25 cellular contexts compared by ENCODE assay signal in the genomic region with DNA sequence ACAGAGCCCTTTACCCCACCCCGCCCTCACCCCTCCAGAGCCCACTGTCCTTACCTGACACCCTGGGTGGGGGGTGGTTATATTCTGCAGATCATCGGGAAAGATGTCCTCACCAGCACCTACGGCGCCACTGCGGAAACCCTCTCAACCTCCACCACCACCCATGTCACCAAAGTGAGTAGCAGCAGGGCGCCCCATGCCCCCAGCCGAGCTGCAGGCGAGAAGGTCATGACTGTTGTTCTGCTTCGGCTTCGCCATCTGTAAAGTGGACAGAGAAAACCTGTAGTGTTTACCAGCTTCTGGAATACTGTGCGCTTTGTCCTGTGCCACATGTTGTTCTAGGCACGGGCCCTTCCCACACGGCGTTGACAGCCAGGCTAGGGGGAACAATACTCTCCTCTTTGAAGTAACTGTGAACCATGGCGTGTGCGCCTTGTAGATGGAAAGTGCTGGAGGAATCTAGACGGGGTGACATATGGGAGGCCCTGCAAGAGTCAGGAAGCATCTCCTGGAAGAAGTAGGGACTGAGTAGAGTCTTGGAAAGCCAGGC.
"Had no signal": no experiment of that assay in that cellular context is flagged by ENCODE, and none has a peak within 500 bp of the region (broad histone marks: within the 10 kb centered on the region; RNA-seq: fewer than 3 reads in every experiment).

No MANE protein-coding gene starts in this region.

- H3K36me3 ChIP-seq: brain microvascular endothelial cell, colonic mucosa had no signal

- H3K27me3 ChIP-seq: ascending aorta, brain microvascular endothelial cell, colonic mucosa, gastroesophageal sphincter, sigmoid colon, thyroid gland, upper lobe of right lung had no signal

- H3K4me1 ChIP-seq: ascending aorta, colonic mucosa, gastroesophageal sphincter, left ventricle myocardium inferior, parathyroid adenoma, sigmoid colon, thyroid gland, upper lobe of right lung had no signal

- H3K4me3 ChIP-seq: ascending aorta, colonic mucosa, gastroesophageal sphincter, left ventricle myocardium inferior, sigmoid colon, smooth muscle cell, thyroid gland, upper lobe of right lung had no signal

- H3K9me3 Mint-ChIP-seq: activated naive CD4-positive, alpha-beta T cell treated with anti-CD3 and anti-CD28 coated beads, Interleukin-2, amount 50 U/mL, for 24 hours; central memory CD8-positive, alpha-beta T cell; immature natural killer cell; nephron; stimulated activated naive B cell treated with anti-CD40 and anti-IgM and Interleukin-4, amounts not matched to agents 10 μg/mL and 1 μg/mL and 100 μg/mL, for 72 hours had no signal

- H3K4me1 Mint-ChIP-seq: activated naive CD4-positive, alpha-beta T cell treated with anti-CD3 and anti-CD28 coated beads, Interleukin-2, amount 50 U/mL, for 24 hours; central memory CD8-positive, alpha-beta T cell; nephron; stimulated activated naive B cell treated with anti-CD40 and anti-IgM and Interleukin-4, amounts not matched to agents 10 μg/mL and 1 μg/mL and 100 μg/mL, for 72 hours had no signal

- H3K9me3 ChIP-seq: ascending aorta, colonic mucosa, gastroesophageal sphincter, left ventricle myocardium inferior, sigmoid colon, thyroid gland, upper lobe of right lung had no signal

- DNase-seq: activated CD4-positive, alpha-beta T cell treated with anti-CD3 and anti-CD28 coated beads for 1 hour; activated CD4-positive, alpha-beta T cell treated with anti-CD3 and anti-CD28 coated beads, Interleukin-2, amount 50 U/mL, for 1 hour; activated CD8-positive, alpha-beta T cell treated with anti-CD3 and anti-CD28 coated beads, Interleukin-2, amount 10 ng/mL, durations not matched to agents 7 days and 5 days; activated gamma-delta T cell treated with Interleukin-2 at 50 U/mL for 16 hours; brain microvascular endothelial cell; colonic mucosa; immature natural killer cell; kidney glomerular epithelial cell; left ventricle myocardium inferior; retina; sigmoid colon; stimulated activated CD4-positive, alpha-beta T cell treated with anti-CD3 and anti-CD28 coated beads, Interleukin-2, amount 100 ng/mL, for 48 hours; stimulated activated CD8-positive, alpha-beta memory T cell treated with anti-CD3 and anti-CD28 coated beads, Interleukin-4, amount 100 ng/mL, for 48 hours; stimulated activated naive B cell treated with anti-CD40 and anti-IgM and Interleukin-4, amounts not matched to agents 10 μg/mL and 1 μg/mL and 100 μg/mL, for 72 hours; T-helper 1 cell; thyroid gland; upper lobe of right lung had no signal

- H3K27me3 Mint-ChIP-seq: activated naive CD4-positive, alpha-beta T cell treated with anti-CD3 and anti-CD28 coated beads, Interleukin-2, amount 50 U/mL, for 24 hours; central memory CD8-positive, alpha-beta T cell had no signal

- H3K27ac Mint-ChIP-seq: activated CD8-positive, alpha-beta T cell treated with anti-CD3 and anti-CD28 coated beads, Interleukin-2, amount 10 ng/mL, durations not matched to agents 7 days and 5 days; activated naive CD4-positive, alpha-beta T cell treated with anti-CD3 and anti-CD28 coated beads, Interleukin-2, amount 50 U/mL, for 24 hours; immature natural killer cell; nephron; stimulated activated naive B cell treated with anti-CD40 and anti-IgM and Interleukin-4, amounts not matched to agents 10 μg/mL and 1 μg/mL and 100 μg/mL, for 72 hours had no signal

- H3K27ac ChIP-seq: ascending aorta, brain microvascular endothelial cell, colonic mucosa, epithelial cell of prostate, gastroesophageal sphincter, left ventricle myocardium inferior, parathyroid adenoma, sigmoid colon, thyroid gland, upper lobe of right lung had no signal

- H3K36me3 Mint-ChIP-seq: activated naive CD4-positive, alpha-beta T cell treated with anti-CD3 and anti-CD28 coated beads, Interleukin-2, amount 50 U/mL, for 24 hours; immature natural killer cell; stimulated activated naive B cell treated with anti-CD40 and anti-IgM and Interleukin-4, amounts not matched to agents 10 μg/mL and 1 μg/mL and 100 μg/mL, for 72 hours had no signal

- H3K4me3 Mint-ChIP-seq: activated CD8-positive, alpha-beta T cell treated with anti-CD3 and anti-CD28 coated beads, Interleukin-2, amount 10 ng/mL, durations not matched to agents 7 days and 5 days; activated naive CD4-positive, alpha-beta T cell treated with anti-CD3 and anti-CD28 coated beads, Interleukin-2, amount 50 U/mL, for 24 hours; central memory CD8-positive, alpha-beta T cell; immature natural killer cell; nephron; stimulated activated naive B cell treated with anti-CD40 and anti-IgM and Interleukin-4, amounts not matched to agents 10 μg/mL and 1 μg/mL and 100 μg/mL, for 72 hours had no signal
